In the genomic region with DNA sequence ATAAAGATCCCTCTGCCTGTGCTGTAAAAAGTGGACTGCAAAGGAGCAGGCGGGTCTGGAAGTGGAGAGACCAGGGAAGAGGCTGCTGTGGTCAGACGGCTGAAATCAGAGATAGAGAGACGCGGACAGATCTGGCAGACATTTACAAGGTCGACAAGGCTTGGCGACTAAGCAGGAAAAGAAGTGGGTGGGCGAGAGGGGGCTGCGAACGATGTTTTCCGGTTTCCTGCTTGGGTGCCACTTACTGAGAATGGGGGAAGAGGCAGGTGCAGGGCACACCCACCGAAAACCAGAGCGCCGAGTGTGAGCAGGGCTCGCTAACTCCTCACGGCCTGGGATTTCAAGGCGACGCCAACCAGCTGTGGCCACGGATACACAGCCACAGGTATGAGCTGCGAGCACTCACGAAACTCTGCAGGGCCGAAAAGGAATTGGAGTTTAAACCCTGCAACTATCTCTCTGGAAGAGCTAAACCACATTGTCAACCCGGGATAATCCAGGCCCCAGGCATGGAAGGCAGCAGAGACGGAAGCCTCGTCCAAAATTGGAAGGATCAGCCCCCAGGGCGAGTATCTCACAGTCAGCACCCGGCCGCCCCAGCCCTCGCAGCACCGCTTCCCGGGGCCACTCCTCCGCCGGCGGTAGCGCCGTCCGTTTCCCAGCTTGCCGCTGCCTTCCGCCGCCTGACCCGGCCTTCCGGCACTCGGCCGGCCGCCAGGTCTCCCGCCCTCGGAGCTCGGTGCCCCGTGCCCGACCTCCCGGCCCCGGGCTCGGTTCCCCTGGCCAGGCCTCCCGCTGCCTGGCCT, we compare ENCODE assay signal across 8 cellular contexts. TPM values are rescaled to one million over a fixed set of nuclear protein-coding genes. Genes with fewer than 3 reads are reported as not detected.
DNase-seq lines count a peak whose midpoint lies in the region; ATAC-seq and TF ChIP-seq lines count a peak whose summit lies in the region.

No MANE protein-coding gene starts in this region.

- TF ChIP-seq CTCF in heart left ventricle (IDR thresholded peaks at IDR 0.05): no peak

- peak overlapping the region; percentile 89 for H2BK5ac ChIP-seq in trophoblast cell (ENCODE audit: low read depth, low read length, poor library complexity)

- peak overlapping the region; percentile 94 for H3K4me3 ChIP-seq in adipocyte (ENCODE audit: low read length)
- H3K4me3 ChIP-seq in heart left ventricle: peak overlapping the region; percentile 47 to 95 (median 86)
- peak overlapping the region; percentile 95 for H3K4me3 ChIP-seq in trophoblast cell (ENCODE audit: low read depth, low read length)
- peak overlapping the region; percentile 77 to 93 for H3K4me3 ChIP-seq in aorta (ENCODE audit: low read length in 2 of 2)

- peak overlapping the region; percentile 89 to 99 (median 98) for H3K27ac ChIP-seq in heart left ventricle
- peak overlapping the region; percentile 97 for H3K27ac ChIP-seq in trophoblast cell (ENCODE audit: low read depth, low read length)
- H3K27ac ChIP-seq in aorta (ENCODE audit: low read depth in 1 of 2, low read length in 2 of 2): peak overlapping the region; percentile 95 to 97

- peak; percentile 53 for DNase-seq in AG08396 (ENCODE audit: low spot score)
- DNase-seq in SK-N-DZ (ENCODE audit: low spot score): peak; percentile 15
- peak; percentile 80 for DNase-seq in adipocyte (ENCODE audit: low read depth)
- peak; percentile 80 to 87 (median 80) for DNase-seq in heart left ventricle
- peak; percentile 40 to 70 for DNase-seq in trophoblast cell
- DNase-seq in aorta: peak; percentile 84 to 89

- H4K91ac ChIP-seq in trophoblast cell (ENCODE audit: low read depth, low read length): peak overlapping the region; percentile 55

- peak overlapping the region; percentile 65 for H2AK5ac ChIP-seq in trophoblast cell (ENCODE audit: low read length)

- H3K4ac ChIP-seq in trophoblast cell (ENCODE audit: low read depth, low read length): peak overlapping the region; percentile 41

- H4K12ac ChIP-seq in trophoblast cell (ENCODE audit: low read depth, low read length): peak overlapping the region; percentile 57

- H3K14ac ChIP-seq in trophoblast cell (ENCODE audit: low read length): peak overlapping the region; percentile 97

- H3K9me3 ChIP-seq in adipocyte (ENCODE audit: control insufficient read depth, low read length): no peaks in the 10 kb centered on the region
- no peaks in the 10 kb centered on the region for H3K9me3 ChIP-seq in heart left ventricle
- no peaks in the 10 kb centered on the region for H3K9me3 ChIP-seq in trophoblast cell (ENCODE audit: insufficient read depth, low read depth, low read length)
- H3K9me3 ChIP-seq in aorta (ENCODE audit: control insufficient read depth, low read length): no peaks in the 10 kb centered on the region

- peaks cover 8% of the 10 kb centered on the region for H3K36me3 ChIP-seq in adipocyte (ENCODE audit: control insufficient read depth, insufficient read depth, low read length, severe bottlenecking)
- peaks cover 0 to 38% (median 0%) of the 10 kb centered on the region in 9 donors for H3K36me3 ChIP-seq in heart left ventricle
- no peaks in the 10 kb centered on the region for H3K36me3 ChIP-seq in trophoblast cell (ENCODE audit: control insufficient read depth in 1 of 2, insufficient read depth in 2 of 2, low read length in 2 of 2)
- H3K36me3 ChIP-seq in aorta (ENCODE audit: control insufficient read depth in 1 of 2, insufficient read depth in 2 of 2, low read length in 1 of 2): no peaks in the 10 kb centered on the region

- H2BK12ac ChIP-seq in trophoblast cell (ENCODE audit: low read length): no peak overlapping the region

- no peak for TF ChIP-seq POLR2A in heart left ventricle (IDR thresholded peaks at IDR 0.05)

- H3K23ac ChIP-seq in trophoblast cell (ENCODE audit: low read length): no peak overlapping the region

- H2AFZ ChIP-seq in trophoblast cell (ENCODE audit: insufficient read depth, low read length, poor library complexity): peak overlapping the region; percentile 61

- WGBS in heart left ventricle, 4 donors: 0 to 1% (median 1%) methylated on average over 41 to 53 of the region's 53 CpGs
- WGBS in trophoblast cell (ENCODE audit: extremely low coverage, insufficient coverage, insufficient read length): no CpG with 5 or more reads among the region's 53 CpGs
- WGBS in aorta, 2 donors: 0 to 1% methylated on average over 50 to 53 of the region's 53 CpGs

- H3K18ac ChIP-seq in trophoblast cell (ENCODE audit: low read length): peak overlapping the region; percentile 91

- H3K27me3 ChIP-seq in adipocyte (replicated peaks; ENCODE audit: control insufficient read depth, insufficient read depth, low read length): no peaks in the 10 kb centered on the region
- H3K27me3 ChIP-seq in heart left ventricle: no peaks in the 10 kb centered on the region
- no peaks in the 10 kb centered on the region for H3K27me3 ChIP-seq in trophoblast cell (ENCODE audit: insufficient read depth, low read length)
- no peaks in the 10 kb centered on the region for H3K27me3 ChIP-seq in aorta (ENCODE audit: control insufficient read depth in 1 of 2, insufficient read depth in 2 of 2, low read length in 1 of 2)

- intact Hi-C loops in heart left ventricle (cut with DNase I): loop anchor here (1.0 to 10.0 kb wide), 16 partner anchors 84 to 386 kb away; a partner anchor contains a TSS
- intact Hi-C loops in aorta (cut with DNase I): loop anchor here (2.0 to 10.0 kb wide), 5 partner anchors 84 to 176 kb away; a partner anchor contains a TSS

- peaks cover 15% of the 10 kb centered on the region for H3K79me1 ChIP-seq in trophoblast cell (ENCODE audit: low read length)

- peak overlapping the region; percentile 71 for H3K4me2 ChIP-seq in trophoblast cell (ENCODE audit: low read length)

- peaks cover 18% of the 10 kb centered on the region for H3K79me2 ChIP-seq in trophoblast cell (ENCODE audit: control insufficient read depth, insufficient read depth, low read length, poor library complexity)

- peak overlapping the region; percentile 78 for H4K8ac ChIP-seq in trophoblast cell (ENCODE audit: low read depth, low read length)

- ATAC-seq in GM18873 (IDR thresholded peaks at IDR 0.05; ENCODE audit: low FRiP score, unreplicated experiment) (peak; percentile 17), HG03135 (IDR thresholded peaks at IDR 0.05; ENCODE audit: unreplicated experiment) (peak; percentile 20), heart left ventricle (peak; percentile 20 to 64 (median 61)), aorta (ENCODE audit: low FRiP score) (peak; percentile 82)

- H3K9ac ChIP-seq in adipocyte (ENCODE audit: low read length): peak overlapping the region; percentile 92
- H3K9ac ChIP-seq in trophoblast cell (ENCODE audit: low read length): peak overlapping the region; percentile 95

- H2BK120ac ChIP-seq in trophoblast cell (ENCODE audit: insufficient read depth, low read length, poor library complexity): peak overlapping the region; percentile 59

- H3K4me1 ChIP-seq in adipocyte (ENCODE audit: control insufficient read depth, insufficient read depth, low read length): peaks cover 46% of the 10 kb centered on the region
- H3K4me1 ChIP-seq in heart left ventricle: peaks cover 5 to 60% (median 53%) of the 10 kb centered on the region in 12 donors
- peaks cover 8 to 9% of the 10 kb centered on the region in 2 experiments for H3K4me1 ChIP-seq in trophoblast cell (ENCODE audit: control insufficient read depth in 1 of 2, insufficient read depth in 2 of 2, low read length in 2 of 2)
- H3K4me1 ChIP-seq in aorta (ENCODE audit: control insufficient read depth in 1 of 2, insufficient read depth in 2 of 2, low read length in 2 of 2): peaks cover 0 to 4% of the 10 kb centered on the region in 2 donors

RNA-seq across cellular contexts. Expression of a gene that starts 0.8 kb away (rescaled TPM):
- polyA plus RNA-seq in SK-N-DZ (2014; cell fraction: cytosol; rRNA removed): 40.3 and 48.2 TPM in 2 replicates
- 21.9 and 27.9 TPM in 2 replicates for polyA plus RNA-seq in SK-N-DZ (2014; cell fraction: nucleus; rRNA removed)
- total RNA-seq in heart left ventricle: 10 to 100 TPM in 7 of 9 donors, 1 to 10 TPM in 2; 7.3 to 32.0 (median 15.8) TPM
- 10 to 100 TPM in 1 of 2 donors, 1 to 10 TPM in 1; 7.8 to 20.4 TPM for polyA plus RNA-seq in heart left ventricle
- polyA plus RNA-seq in trophoblast cell (2013): 17.1 and 17.5 TPM in 2 replicates
- 10 to 100 TPM; 19.3 to 23.2 TPM for total RNA-seq in aorta
- 10 to 100 TPM in 1 of 2 donors, 1 to 10 TPM in 1; 9.9 to 17.9 TPM for polyA plus RNA-seq in aorta

RNA-seq across cellular contexts. Expression of a gene that starts 1.1 kb away (rescaled TPM):
- 32.5 and 55.9 TPM in 2 replicates for polyA plus RNA-seq in SK-N-DZ (2014; cell fraction: cytosol; rRNA removed)
- polyA plus RNA-seq in SK-N-DZ (2014; cell fraction: nucleus; rRNA removed): 32.7 and 39.6 TPM in 2 replicates
- 10 to 100 TPM in 7 of 9 donors, 1 to 10 TPM in 2; 5.4 to 12.4 (median 10.6) TPM for total RNA-seq in heart left ventricle
- 10 to 100 TPM in 1 of 2 donors, 1 to 10 TPM in 1; 5.2 to 24.8 TPM for polyA plus RNA-seq in heart left ventricle
- polyA plus RNA-seq in trophoblast cell (2013): 6.9 and 7.4 TPM in 2 replicates
- total RNA-seq in aorta: 10 to 100 TPM; 16.0 to 23.8 TPM
- 10 to 100 TPM; 31.9 to 33.7 TPM for polyA plus RNA-seq in aorta

Comparison
In these comparisons a context has a peak if more than half of its experiments do, and no peak if none do; other contexts are left out.
1. Peak in every context shown above with its lines: DNase-seq, ATAC-seq, H3K4me3 ChIP-seq and H3K27ac ChIP-seq.
2. DNase-seq: peak in every context shown above with its lines; median percentile 86 in aorta; 80 in adipocyte; 80 in heart left ventricle; 55 in trophoblast cell; 53 in AG08396; 15 in SK-N-DZ.
3. ATAC-seq: peak in every context shown above with its lines; median percentile 82 in aorta; 61 in heart left ventricle; 20 in HG03135; 17 in GM18873.